21 cellular contexts compared by ENCODE assay signal in the genomic region with DNA sequence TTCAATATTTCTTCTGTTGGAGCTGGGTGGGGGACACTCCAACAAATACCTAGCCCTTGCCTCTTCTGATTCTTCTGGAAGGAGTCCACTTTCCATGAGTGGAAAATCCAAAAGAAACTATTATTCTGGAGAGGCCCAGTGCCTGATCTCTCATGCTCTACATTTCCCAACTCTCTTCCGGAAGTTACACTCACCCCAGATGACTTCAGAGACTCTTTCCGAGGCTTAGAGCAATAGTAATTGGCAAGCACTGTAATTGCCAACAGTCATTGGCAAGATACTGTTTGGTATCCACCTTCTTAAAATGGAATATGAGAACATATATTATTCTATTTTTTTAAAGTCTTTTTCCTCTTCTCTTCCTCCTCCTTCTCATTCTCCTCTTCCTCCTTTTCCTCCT.
DNase-seq lines count a peak whose midpoint lies in the region; ATAC-seq, FAIRE-seq and TF ChIP-seq lines count a peak whose summit lies in the region.
"Had no signal": no experiment of that assay in that cellular context is flagged by ENCODE, and none has a peak within 500 bp of the region (broad histone marks: within the 10 kb centered on the region; RNA-seq: fewer than 3 reads in every experiment).

No MANE protein-coding gene starts in this region.

- FAIRE-seq in bronchial epithelial cell (lab: Jason Lieb, UNC) = no peak
- FAIRE-seq: GM12891, GM19239 had no signal

- no peaks in the 10 kb centered on the region for H3K9me3 ChIP-seq in mucosa of descending colon
- H3K9me3 ChIP-seq: BLaER1, HAP-1, SJCRH30 had no signal

- peaks cover 0 to 15% of the 10 kb centered on the region in 2 donors for H3K9me3 Mint-ChIP-seq in activated naive CD4-positive, alpha-beta T cell treated with anti-CD3 and anti-CD28 coated beads, Interleukin-2, amount 50 U/mL, for 72 hours
- no peaks in the 10 kb centered on the region for H3K9me3 Mint-ChIP-seq in stimulated activated memory B cell treated with anti-CD40 and anti-IgM and Interleukin-4, amounts not matched to agents 10 μg/mL and 1 μg/mL and 100 μg/mL, for 72 hours
- no peaks in the 10 kb centered on the region for H3K9me3 Mint-ChIP-seq in T-cell
- H3K9me3 Mint-ChIP-seq: CD8-positive, alpha-beta T cell had no signal

- no peak for TF ChIP-seq CTCF in bronchial epithelial cell (IDR thresholded peaks at IDR 0.05; ENCODE audit: insufficient read depth, low read length, severe bottlenecking)
- TF ChIP-seq CTCF in mucosa of descending colon (IDR thresholded peaks at IDR 0.05) = no peak

- peaks cover 0 to 9% of the 10 kb centered on the region in 2 donors for H3K36me3 Mint-ChIP-seq in activated naive CD4-positive, alpha-beta T cell treated with anti-CD3 and anti-CD28 coated beads, Interleukin-2, amount 50 U/mL, for 72 hours
- no peaks in the 10 kb centered on the region for H3K36me3 Mint-ChIP-seq in stimulated activated memory B cell treated with anti-CD40 and anti-IgM and Interleukin-4, amounts not matched to agents 10 μg/mL and 1 μg/mL and 100 μg/mL, for 72 hours
- H3K36me3 Mint-ChIP-seq in T-cell = no peaks in the 10 kb centered on the region
- H3K36me3 Mint-ChIP-seq: CD8-positive, alpha-beta T cell had no signal

- H3K4me3 ChIP-seq in bronchial epithelial cell (ENCODE audit: low read depth, low read length) = no peak overlapping the region
- no peak overlapping the region for H3K4me3 ChIP-seq in mucosa of descending colon
- H3K4me3 ChIP-seq: BLaER1, HAP-1, PC-9, SJCRH30 had no signal

- no peak for DNase-seq in activated naive CD4-positive, alpha-beta T cell treated with anti-CD3 and anti-CD28 coated beads, Interleukin-2, amount 50 U/mL, for 72 hours (ENCODE audit: low spot score in 2 of 2)
- DNase-seq in activated naive CD4-positive, alpha-beta T cell treated with Interleukin-2 at 50 U/mL for 16 hours = no peak
- peak; percentile 53 for DNase-seq in NOMO-1 treated with DMSO at 0.1 percent for 48 hours (lab: John Stamatoyannopoulos, UW; ENCODE audit: unreplicated experiment)
- peak; percentile 38 for DNase-seq in bronchial epithelial cell (ENCODE audit: low read depth)
- DNase-seq in T-cell = no peak
- no peak for DNase-seq in mucosa of descending colon
- DNase-seq: Calu3; CD8-positive, alpha-beta T cell; NCI-H1092 treated with DMSO at 0.1 percent for 48 hours; NCI-H2081; NCI-H2171 treated with DMSO at 0.1 percent for 48 hours; NCI-H446 treated with DMSO at 0.1 percent for 48 hours; NCI-H69; NK-92 treated with Interleukin-12 subunit alpha and Interleukin-12 subunit beta, amount 100 ng/mL, for 24 hours; PC-9; SJCRH30 had no signal

- CTCF ChIA-PET in T-cell (lab: Charles Lee) = no interaction called here

- peaks cover 40% of the 10 kb centered on the region for H3K4me1 Mint-ChIP-seq in stimulated activated memory B cell treated with anti-CD40 and anti-IgM and Interleukin-4, amounts not matched to agents 10 μg/mL and 1 μg/mL and 100 μg/mL, for 72 hours
- no peaks in the 10 kb centered on the region for H3K4me1 Mint-ChIP-seq in T-cell

- H3K36me3 ChIP-seq in bronchial epithelial cell (ENCODE audit: control insufficient read depth, insufficient read depth, low read length) = no peaks in the 10 kb centered on the region
- no peaks in the 10 kb centered on the region for H3K36me3 ChIP-seq in mucosa of descending colon (ENCODE audit: low read depth)
- H3K36me3 ChIP-seq: BLaER1, HAP-1, SJCRH30 had no signal

- peak overlapping the region; percentile 67 to 93 for H3K27ac Mint-ChIP-seq in activated naive CD4-positive, alpha-beta T cell treated with anti-CD3 and anti-CD28 coated beads, Interleukin-2, amount 50 U/mL, for 72 hours
- H3K27ac Mint-ChIP-seq in stimulated activated memory B cell treated with anti-CD40 and anti-IgM and Interleukin-4, amounts not matched to agents 10 μg/mL and 1 μg/mL and 100 μg/mL, for 72 hours = peak overlapping the region; percentile 63
- no peak overlapping the region for H3K27ac Mint-ChIP-seq in T-cell
- H3K27ac Mint-ChIP-seq: CD8-positive, alpha-beta T cell had no signal

- intact Hi-C loops in mucosa of descending colon (cut with DNase I, micrococcal nuclease) = no loop called here

- POLR2A ChIA-PET in T-cell (lab: Charles Lee) = no interaction called here

- no peaks in the 10 kb centered on the region for H3K27me3 Mint-ChIP-seq in stimulated activated memory B cell treated with anti-CD40 and anti-IgM and Interleukin-4, amounts not matched to agents 10 μg/mL and 1 μg/mL and 100 μg/mL, for 72 hours
- peaks cover 6 to 28% of the 10 kb centered on the region in 2 donors for H3K27me3 Mint-ChIP-seq in T-cell

- no peaks in the 10 kb centered on the region for H3K27me3 ChIP-seq in bronchial epithelial cell (ENCODE audit: control insufficient read depth, insufficient read depth, low read length)
- H3K27me3 ChIP-seq: BLaER1, SJCRH30 had no signal

- H3K4me1 ChIP-seq in mucosa of descending colon (ENCODE audit: low read depth) = no peaks in the 10 kb centered on the region
- H3K4me1 ChIP-seq: HAP-1 had no signal

- ATAC-seq in activated naive CD4-positive, alpha-beta T cell treated with anti-CD3 and anti-CD28 coated beads, Interleukin-2, amount 50 U/mL, for 72 hours = no peak
- no peak for ATAC-seq in stimulated activated memory B cell treated with anti-CD40 and anti-IgM and Interleukin-4, amounts not matched to agents 10 μg/mL and 1 μg/mL and 100 μg/mL, for 72 hours
- ATAC-seq in T-cell (replicated peaks in 1 of 4) = no peak
- no peak for ATAC-seq in mucosa of descending colon
- ATAC-seq: CD8-positive, alpha-beta T cell had no signal

- H3K4me3 Mint-ChIP-seq in stimulated activated memory B cell treated with anti-CD40 and anti-IgM and Interleukin-4, amounts not matched to agents 10 μg/mL and 1 μg/mL and 100 μg/mL, for 72 hours = peak overlapping the region; percentile 6
- H3K4me3 Mint-ChIP-seq in T-cell = no peak overlapping the region
- H3K4me3 Mint-ChIP-seq: CD8-positive, alpha-beta T cell had no signal

Comparison
In these comparisons a context has a peak if more than half of its experiments do, and no peak if none do; other contexts are left out.
1. DNase-seq: peak in NOMO-1 treated with DMSO at 0.1 percent for 48 hours (single experiment) and bronchial epithelial cell (single experiment); none in activated naive CD4-positive, alpha-beta T cell treated with anti-CD3 and anti-CD28 coated beads, Interleukin-2, amount 50 U/mL, for 72 hours (0 of 2), activated naive CD4-positive, alpha-beta T cell treated with Interleukin-2 at 50 U/mL for 16 hours (single experiment), T-cell (0 of 34) and mucosa of descending colon (0 of 3).
2. H3K27ac Mint-ChIP-seq: peak in activated naive CD4-positive, alpha-beta T cell treated with anti-CD3 and anti-CD28 coated beads, Interleukin-2, amount 50 U/mL, for 72 hours (2 of 2) and stimulated activated memory B cell treated with anti-CD40 and anti-IgM and Interleukin-4, amounts not matched to agents 10 μg/mL and 1 μg/mL and 100 μg/mL, for 72 hours (single experiment); none in T-cell (0 of 2).